In the genomic region with DNA sequence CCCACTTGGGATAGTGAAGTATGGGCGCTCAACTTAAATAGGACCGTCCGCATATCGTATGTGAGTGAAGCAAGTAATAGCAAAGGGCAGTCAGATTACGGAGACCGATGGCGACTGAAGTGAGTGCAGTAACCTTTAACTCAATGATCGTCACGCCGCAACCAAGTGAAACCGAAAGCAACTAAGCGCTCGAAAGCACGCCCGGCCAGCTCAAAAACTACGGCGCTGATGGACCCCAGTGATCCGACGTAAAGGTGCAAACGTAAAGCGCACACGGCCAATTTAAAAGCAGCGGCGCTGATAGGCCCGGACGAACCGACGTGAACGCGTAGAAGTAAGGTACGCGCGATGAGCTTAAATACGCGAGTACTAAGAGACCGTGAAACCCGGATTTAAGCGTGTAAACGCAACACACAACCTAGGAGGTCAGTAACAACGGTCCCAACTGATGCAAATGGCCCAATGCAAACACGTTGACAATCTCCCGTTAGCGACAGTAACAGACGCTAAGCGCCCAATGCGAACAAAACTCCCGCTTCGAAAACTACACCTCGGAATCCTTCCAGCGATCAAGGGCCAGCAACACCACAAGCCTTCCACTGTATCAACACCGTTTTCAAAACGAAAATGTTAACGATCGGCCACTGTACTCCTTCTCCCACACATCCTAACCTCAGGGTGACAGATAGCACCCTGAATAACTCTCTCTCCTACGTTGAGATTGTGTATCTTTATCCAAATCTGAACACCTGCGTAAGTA, we compare ENCODE assay signal across 8 cellular contexts. TPM values are rescaled to one million over a fixed set of nuclear protein-coding genes. Genes with fewer than 3 reads are reported as not detected.
DNase-seq lines count a peak whose midpoint lies in the region; ATAC-seq and TF ChIP-seq lines count a peak whose summit lies in the region.

No MANE protein-coding gene starts in this region.

- peak; percentile 75 for ATAC-seq in GM19395 (IDR thresholded peaks at IDR 0.05; ENCODE audit: unreplicated experiment)

- H3K9me3 Mint-ChIP-seq in endodermal cell (peaks cover 30% of the 10 kb centered on the region), mesothelial cell of epicardium (peaks cover 25% of the 10 kb centered on the region)

- DNase-seq in HS-27A (ENCODE audit: low read depth) (peak; percentile 91), NOMO-1 treated with dmso at 0.1 percent for 144 hours (lab: John Stamatoyannopoulos, UW; ENCODE audit: unreplicated experiment) (peak; percentile 87), endodermal cell (peak; percentile 98), mesothelial cell of epicardium (ENCODE audit: low spot score in 2 of 2, unreplicated experiment in 2 of 2) (peak; percentile 54 to 70)
- DNase-seq in activated CD8-positive, alpha-beta memory T cell treated with anti-CD3 and anti-CD28 coated beads, Interleukin-2, amount 50 U/mL, for 24 hours (ENCODE audit: extremely low read depth) = peak; percentile 83
- DNase-seq in stimulated activated CD8-positive, alpha-beta memory T cell treated with anti-CD3 and anti-CD28 coated beads, Interleukin-15, amount 100 ng/mL, for 4 hours (ENCODE audit: low read depth in 2 of 2) = peak; percentile 73 to 81

- no peaks in the 10 kb centered on the region for H3K27me3 ChIP-seq in BLaER1
- H3K27me3 ChIP-seq in endodermal cell (ENCODE audit: control insufficient read depth, insufficient read depth, low read length, poor library complexity, severe bottlenecking) = no peaks in the 10 kb centered on the region

- WGBS in endodermal cell (ENCODE audit: insufficient coverage in 1 of 2, insufficient read length in 1 of 2), 2 experiments = 2 to 6% methylated on average over 43 to 56 of the region's 56 CpGs

- H3K4me3 Mint-ChIP-seq in endodermal cell = peak overlapping the region; percentile 50
- peak overlapping the region; percentile 67 for H3K4me3 Mint-ChIP-seq in mesothelial cell of epicardium

- peak overlapping the region; percentile 98 for H3K27ac ChIP-seq in BLaER1
- H3K27ac ChIP-seq in endodermal cell (ENCODE audit: low read depth, low read length) = peak overlapping the region; percentile 100

- H3K36me3 ChIP-seq in BLaER1 (no peaks in the 10 kb centered on the region), endodermal cell (ENCODE audit: control insufficient read depth, insufficient read depth, low read length) (no peaks in the 10 kb centered on the region)

- peak overlapping the region; percentile 100 for H3K27ac Mint-ChIP-seq in endodermal cell
- H3K27ac Mint-ChIP-seq in mesothelial cell of epicardium = peak overlapping the region; percentile 100

- H3K36me3 Mint-ChIP-seq in endodermal cell (ENCODE audit: low read depth) = peaks cover 36% of the 10 kb centered on the region
- peaks cover 8% of the 10 kb centered on the region for H3K36me3 Mint-ChIP-seq in mesothelial cell of epicardium

- H3K9ac ChIP-seq in BLaER1 = peak overlapping the region; percentile 96
- peak overlapping the region; percentile 97 for H3K9ac ChIP-seq in endodermal cell (ENCODE audit: extremely low read depth, low read length, poor library complexity, severe bottlenecking)

- peaks cover 14% of the 10 kb centered on the region for H3K4me1 Mint-ChIP-seq in endodermal cell
- H3K4me1 Mint-ChIP-seq in mesothelial cell of epicardium = peaks cover 14% of the 10 kb centered on the region

- H4K20me1 ChIP-seq in BLaER1 = no peaks in the 10 kb centered on the region

- H3K27me3 Mint-ChIP-seq in endodermal cell (ENCODE audit: insufficient read depth) = peaks cover 7% of the 10 kb centered on the region
- H3K27me3 Mint-ChIP-seq in mesothelial cell of epicardium (ENCODE audit: low read depth) = no peaks in the 10 kb centered on the region

- H3K4me3 ChIP-seq in BLaER1 (peak overlapping the region; percentile 67), endodermal cell (ENCODE audit: low read length) (peak overlapping the region; percentile 78)

- H3K4me1 ChIP-seq in BLaER1 (peaks cover 54% of the 10 kb centered on the region), endodermal cell (ENCODE audit: control insufficient read depth, insufficient read depth, low read length) (no peaks in the 10 kb centered on the region)

- TF ChIP-seq CTCF in endodermal cell (conservative IDR thresholded peaks at IDR 0.05) (no peak), mesothelial cell of epicardium (IDR thresholded peaks at IDR 0.05; ENCODE audit: unreplicated experiment) (no peak)

- peak overlapping the region; percentile 97 for H3K4me2 ChIP-seq in BLaER1

- H3K9me3 ChIP-seq in BLaER1 (no peaks in the 10 kb centered on the region), endodermal cell (ENCODE audit: control insufficient read depth, low read length) (no peaks in the 10 kb centered on the region)

RNA-seq across cellular contexts. Expression of a gene that starts 37.9 kb away (rescaled TPM):
- total RNA-seq in endodermal cell (100 to 1,000 TPM; 129 to 142 TPM), mesothelial cell of epicardium (7.9 to 8.6 TPM (median 8.1 TPM) in 3 replicates)
- 47.0 TPM for polyA plus RNA-seq in endodermal cell (2013, experiment 1 of 2)
- polyA plus RNA-seq in endodermal cell (2013, experiment 2 of 2) = 62.6 TPM

Comparison
In these comparisons a context has a peak if more than half of its experiments do, and no peak if none do; other contexts are left out.
1. Peak in every context shown above with its lines: DNase-seq, ATAC-seq, H3K4me3 ChIP-seq and H3K27ac ChIP-seq.
2. RNA of a gene that starts 37.9 kb away (total RNA-seq): 129 to 142 TPM in endodermal cell; 7.9 to 8.6 TPM in mesothelial cell of epicardium; every median in the first group is over 10 times any median in the second.